In genomic region chr12:95445099-95445498, GRCh38 we compare ENCODE assay signal across 6 cellular contexts. TPM values are rescaled to one million over a fixed set of nuclear protein-coding genes. Genes with fewer than 3 reads are reported as not detected.
DNase-seq lines count a peak whose midpoint lies in the region; ATAC-seq, FAIRE-seq and TF ChIP-seq lines count a peak whose summit lies in the region.
"Not testable (repeated sequence)": the region's sequence is repeated elsewhere in the genome, so short reads cannot be mapped to it uniquely, and the experiment has no call there.

No MANE protein-coding gene starts in this region.

- H3K23ac ChIP-seq in IMR-90 (ENCODE audit: low read depth, low read length), result not testable (repeated sequence)

- ATAC-seq in A549; IMR-90 (ENCODE audit: low read depth); K562; HepG2: not testable (repeated sequence)

- not testable (repeated sequence) for BruUV-seq in IMR-90 (replicated peaks; lab: Mats Ljungman, UMichigan); K562 (replicated peaks; lab: Mats Ljungman, UMichigan); HepG2 (replicated peaks; lab: Mats Ljungman, UMichigan)

- not testable (repeated sequence) for H2BK20ac ChIP-seq in IMR-90 (ENCODE audit: low read depth, low read length)

- not testable (repeated sequence) for TF ChIP-seq POLR2A in A549 (IDR thresholded peaks at IDR 0.05; ENCODE audit: low read length); IMR-90 (IDR thresholded peaks at IDR 0.05; ENCODE audit: low read depth, low read length); K562 (conservative IDR thresholded peaks at IDR 0.05); HepG2 (IDR thresholded peaks at IDR 0.05; ENCODE audit: insufficient read depth in 1 of 2, low read depth in 2 of 2, low read length in 2 of 2)

- POLR2A ChIA-PET in A549 (lab: Yijun Ruan, JAX), result not testable (repeated sequence)
- POLR2A ChIA-PET in IMR-90 (lab: Charles Lee; ENCODE audit: unreplicated experiment), result interaction anchor here (0.5 kb wide), 1 partner anchor 17 kb away, joined by 7 read pairs; no protein-coding TSS in a partner anchor
- POLR2A ChIA-PET in K562 (lab: Yijun Ruan, JAX), result interaction anchor here (0.6 to 1.2 kb wide), 2 partner anchors 9 to 943 kb away, joined by 3 to 4 read pairs; no protein-coding TSS in a partner anchor
- POLR2A ChIA-PET in HepG2 (lab: Yijun Ruan, JAX), result interaction anchor here (3.3 kb wide), 1 partner anchor 29 kb away, joined by 29 read pairs; the partner anchor contains the start of gene METAP2

- H3K79me2 ChIP-seq in K562 (ENCODE audit: control insufficient read depth, insufficient read depth, low read length); HepG2 (ENCODE audit: insufficient read depth, low read length): not testable (repeated sequence)

- not testable (repeated sequence) for H2BK120ac ChIP-seq in IMR-90 (ENCODE audit: low read depth, low read length)

- TF ChIP-seq CTCF in A549 (IDR thresholded peaks at IDR 0.05); IMR-90 (conservative IDR thresholded peaks at IDR 0.05; ENCODE audit: low read depth, low read length); K562 (IDR thresholded peaks at IDR 0.05 in 2 of 3, conservative IDR thresholded peaks at IDR 0.05 in 1 of 3; ENCODE audit: insufficient read depth in 2 of 3, low read depth in 1 of 3, low read length in 3 of 3); endodermal cell (conservative IDR thresholded peaks at IDR 0.05); HepG2 (CRISPR knock-in tag; IDR thresholded peaks at IDR 0.05); progenitor cell of endocrine pancreas (IDR thresholded peaks at IDR 0.05; ENCODE audit: unreplicated experiment): not testable (repeated sequence)

- WGBS in A549 (ENCODE audit: missing lambda C conversion rate), result 25% methylated on average over 4 of the region's 4 CpGs
- no CpG with 5 or more reads among the region's 4 CpGs for WGBS in IMR-90 (ENCODE audit: extremely low coverage in 2 of 2, insufficient read length in 1 of 2), 2 experiments
- 11% methylated on average over 4 of the region's 4 CpGs for WGBS in K562 (ENCODE audit: insufficient coverage, low coverage, missing lambda C conversion rate)
- 87 to 89% methylated on average over 3 to 4 of the region's 4 CpGs for WGBS in endodermal cell (ENCODE audit: insufficient coverage in 1 of 2, insufficient read length in 1 of 2), 2 experiments
- 56% methylated on average over 4 of the region's 4 CpGs for WGBS in HepG2 (ENCODE audit: low lambda C conversion rate)

- H3K79me1 ChIP-seq in IMR-90 (ENCODE audit: low read depth in 1 of 2, low read length in 2 of 2), result not testable (repeated sequence)

- H2AK5ac ChIP-seq in IMR-90 (ENCODE audit: low read depth, low read length), result not testable (repeated sequence)

- H4K91ac ChIP-seq in IMR-90 (ENCODE audit: insufficient read depth, low read depth, low read length), result not testable (repeated sequence)

- H3K27me3 Mint-ChIP-seq in endodermal cell (ENCODE audit: insufficient read depth) (peaks cover 10% of the 10 kb centered on the region), progenitor cell of endocrine pancreas (peaks cover 17% of the 10 kb centered on the region)

- not testable (repeated sequence) for H2AFZ ChIP-seq in IMR-90 (replicated peaks; ENCODE audit: low read length, poor library complexity); K562 (ENCODE audit: low read depth, low read length); HepG2 (ENCODE audit: low read length)

- H3K18ac ChIP-seq in IMR-90 (ENCODE audit: low read depth, low read length), result not testable (repeated sequence)

- CTCF ChIA-PET in A549 (lab: Yijun Ruan, JAX), result interaction anchor here (1.4 kb wide), 1 partner anchor 11 kb away, joined by 3 read pairs; no protein-coding TSS in a partner anchor
- CTCF ChIA-PET in IMR-90 (lab: Yijun Ruan, JAX); K562 (lab: Yijun Ruan, JAX; ENCODE audit: low intra/inter-chr PET ratio); HepG2 (lab: Yijun Ruan, JAX; ENCODE audit: low intra/inter-chr PET ratio, low total read pairs): not testable (repeated sequence)

- H4K20me1 ChIP-seq in IMR-90 (ENCODE audit: insufficient read depth, low read length); K562 (replicated peaks; ENCODE audit: control insufficient read depth, insufficient read depth, low read length); HepG2 (ENCODE audit: insufficient read depth, low read length): not testable (repeated sequence)

- H3K4ac ChIP-seq in IMR-90 (ENCODE audit: low read depth, low read length), result not testable (repeated sequence)

- H3K56ac ChIP-seq in IMR-90 (ENCODE audit: extremely low read depth, insufficient read depth, low read length), result not testable (repeated sequence)

- H3K9ac ChIP-seq in IMR-90 (ENCODE audit: low read depth, low read length); K562 (ENCODE audit: insufficient read depth in 1 of 2, low read depth in 2 of 2, low read length in 2 of 2); endodermal cell (ENCODE audit: extremely low read depth, low read length, poor library complexity, severe bottlenecking); HepG2 (ENCODE audit: insufficient read depth, low read depth, low read length): not testable (repeated sequence)

- not testable (repeated sequence) for H3K9me3 Mint-ChIP-seq in endodermal cell; progenitor cell of endocrine pancreas (ENCODE audit: low read depth)

- TF ChIP-seq RAD21 in A549 (conservative IDR thresholded peaks at IDR 0.05 in 1 of 2, IDR thresholded peaks at IDR 0.05 in 1 of 2); IMR-90 (IDR thresholded peaks at IDR 0.05; ENCODE audit: low read length); K562 (CRISPR knock-in tag; conservative IDR thresholded peaks at IDR 0.05 in 1 of 2, IDR thresholded peaks at IDR 0.05 in 1 of 2); HepG2 (CRISPR knock-in tag; IDR thresholded peaks at IDR 0.05): not testable (repeated sequence)

- not testable (repeated sequence) for H3K4me3 Mint-ChIP-seq in endodermal cell; progenitor cell of endocrine pancreas (ENCODE audit: low read depth)

- not testable (repeated sequence) for H3K4me2 ChIP-seq in A549; IMR-90 (ENCODE audit: low read depth, low read length); K562 (ENCODE audit: insufficient read depth, low read length); HepG2 (ENCODE audit: low read depth, low read length)

- intact Hi-C loops in IMR-90 (cut with micrococcal nuclease); K562 (cut with micrococcal nuclease); HepG2 (cut with micrococcal nuclease; ENCODE audit: unreplicated experiment): not testable (repeated sequence)

- FAIRE-seq in A549 (lab: Jason Lieb, UNC); K562 (lab: Jason Lieb, UNC); HepG2 (lab: Jason Lieb, UNC): not testable (repeated sequence)

- not testable (repeated sequence) for H3K27me3 ChIP-seq in IMR-90 (ENCODE audit: control insufficient read depth, insufficient read depth, low read length); endodermal cell (ENCODE audit: control insufficient read depth, insufficient read depth, low read length, poor library complexity, severe bottlenecking)
- H3K27me3 ChIP-seq in K562 (ENCODE audit: control insufficient read depth in 2 of 2, insufficient read depth in 2 of 2, low read length in 2 of 2) (peaks cover 4 to 11% of the 10 kb centered on the region in 2 experiments; a peak in 4 of 5 replicates), HepG2 (ENCODE audit: control insufficient read depth in 1 of 2, insufficient read depth in 2 of 2, low read length in 2 of 2) (peaks cover 0 to 16% of the 10 kb centered on the region in 2 experiments; a peak in 4 of 5 replicates)

- not testable (repeated sequence) for H2BK5ac ChIP-seq in IMR-90 (ENCODE audit: low read depth, low read length, poor library complexity, severe bottlenecking)

- H3K4me3 ChIP-seq in A549; IMR-90 (ENCODE audit: insufficient read depth, low read depth, low read length); K562; HepG2 (replicated peaks in 1 of 3; ENCODE audit: insufficient read depth in 1 of 3, low read depth in 2 of 3, low read length in 3 of 3): not testable (repeated sequence)
- peak overlapping the region; percentile 56 for H3K4me3 ChIP-seq in endodermal cell (ENCODE audit: low read length)

- not testable (repeated sequence) for H2BK15ac ChIP-seq in IMR-90 (ENCODE audit: low read depth, low read length)

- in situ Hi-C loops in IMR-90 (cut with MboI; ENCODE audit: low sequenced_read_pairs); K562 (cut with MboI); HepG2 (cut with HindIII; ENCODE audit: extremely low pct_ligation_motif_present, low pct_unique_long_range_greater_than_20kb): not testable (repeated sequence)

- H3K9me1 ChIP-seq in IMR-90 (ENCODE audit: insufficient read depth, low read length); K562 (ENCODE audit: control insufficient read depth, insufficient read depth, low read length): not testable (repeated sequence)

- H3K27ac Mint-ChIP-seq in endodermal cell, result not testable (repeated sequence)
- H3K27ac Mint-ChIP-seq in progenitor cell of endocrine pancreas, result peak overlapping the region; percentile 73

- not testable (repeated sequence) for H3K36me3 ChIP-seq in IMR-90 (ENCODE audit: control insufficient read depth, insufficient read depth, low read length); K562 (ENCODE audit: control insufficient read depth, insufficient read depth, low read length); endodermal cell (ENCODE audit: control insufficient read depth, insufficient read depth, low read length); HepG2 (replicated peaks in 1 of 2; ENCODE audit: control insufficient read depth in 1 of 2, insufficient read depth in 2 of 2, low read length in 2 of 2)

- not testable (repeated sequence) for H4K8ac ChIP-seq in IMR-90 (ENCODE audit: low read depth in 2 of 2, low read length in 2 of 2)

- not testable (repeated sequence) for DNase-seq in A549 (ENCODE audit: low read depth in 1 of 2, low spot score in 1 of 2); IMR-90; K562 (ENCODE audit: extremely low read depth in 1 of 4, low spot score in 3 of 4); HepG2 (ENCODE audit: low spot score); progenitor cell of endocrine pancreas (ENCODE audit: low spot score, unreplicated experiment)
- DNase-seq in endodermal cell, result peak; percentile 46

- not testable (repeated sequence) for H3K4me1 ChIP-seq in A549; IMR-90 (ENCODE audit: control insufficient read depth, insufficient read depth, low read length); K562 (replicated peaks in 1 of 2; ENCODE audit: control insufficient read depth in 2 of 2, insufficient read depth in 2 of 2, low read length in 2 of 2); endodermal cell (ENCODE audit: control insufficient read depth, insufficient read depth, low read length)
- peaks cover 26% of the 10 kb centered on the region for H3K4me1 ChIP-seq in HepG2 (ENCODE audit: insufficient read depth, low read length)

- not testable (repeated sequence) for H3K9me3 ChIP-seq in A549; IMR-90 (ENCODE audit: control insufficient read depth, insufficient read depth, low read length); K562 (replicated peaks; ENCODE audit: control insufficient read depth, insufficient read depth, low read depth, low read length); endodermal cell (ENCODE audit: control insufficient read depth, low read length); HepG2 (ENCODE audit: low read length)

- dilution Hi-C loops in IMR-90 (cut with HindIII; ENCODE audit: low sequenced_read_pairs, unreplicated experiment), result not testable (repeated sequence)

- TF ChIP-seq EP300 in A549 (IDR thresholded peaks at IDR 0.05); K562 (IDR thresholded peaks at IDR 0.05; ENCODE audit: low read length); HepG2 (IDR thresholded peaks at IDR 0.05; ENCODE audit: low read depth in 2 of 2, low read length in 2 of 2); HepG2 (CRISPR knock-in tag; IDR thresholded peaks at IDR 0.05; ENCODE audit: borderline replicate concordance): not testable (repeated sequence)

- H2AK9ac ChIP-seq in IMR-90 (replicated peaks; ENCODE audit: low read depth, low read length, poor library complexity), result not testable (repeated sequence)

- H3K27ac ChIP-seq in A549; IMR-90 (ENCODE audit: insufficient read depth, low read length); K562 (ENCODE audit: extremely low read depth, low read depth, low read length); endodermal cell (ENCODE audit: low read depth, low read length); HepG2 (ENCODE audit: extremely low read length, insufficient read depth, low read length): not testable (repeated sequence)

- H3K14ac ChIP-seq in IMR-90 (replicated peaks; ENCODE audit: low read depth, low read length), result not testable (repeated sequence)

- H3K36me3 Mint-ChIP-seq in endodermal cell (ENCODE audit: low read depth); progenitor cell of endocrine pancreas (ENCODE audit: insufficient read depth): not testable (repeated sequence)

- H3K4me1 Mint-ChIP-seq in endodermal cell (peaks cover 65% of the 10 kb centered on the region), progenitor cell of endocrine pancreas (ENCODE audit: low read depth) (peaks cover 41% of the 10 kb centered on the region)

- H4K5ac ChIP-seq in IMR-90 (ENCODE audit: low read depth, low read length), result not testable (repeated sequence)

RNA-seq across cellular contexts. Expression of gene METAP2, which starts 28.9 kb away (rescaled TPM):
- polyA plus RNA-seq in A549 (2011; rRNA removed) (134 and 205 TPM in 2 replicates), A549 (2017; fragmentation: RNase III; extraction: RNeasy Plus Mini Kit Qiagen cat#74134 plus additional on column Dnase treatment) (213 to 241 TPM (median 219 TPM) in 3 replicates), IMR-90 (2012; rRNA removed) (51.7 and 62.5 TPM in 2 replicates), K562 (2011; rRNA removed) (149 and 197 TPM in 2 replicates), K562 (2014; fragmentation: Illumina TruSeq; extraction: Trizol) (195 and 197 TPM in 2 replicates), K562 (2014; fragmentation: Nextera tagmentation; extraction: Ambion mirVana) (100 to 1,000 TPM in 1 of 2 experiments, 10 to 100 TPM in 1; 75.5 to 104 TPM), K562 (2014; rRNA removed) (130 and 164 TPM in 2 replicates), HepG2 (2011; rRNA removed) (45.5 and 67.8 TPM in 2 replicates)
- polyA plus RNA-seq in A549 (2012; cell fraction: cytosol; rRNA removed), result 45.4 and 57.9 TPM in 2 replicates
- polyA plus RNA-seq in A549 (2012; cell fraction: nucleus; rRNA removed), result 13.4 and 20.3 TPM in 2 replicates
- polyA minus RNA-seq in A549 (2011; rRNA and poly(A)+ RNA removed), result 21.8 and 22.7 TPM in 2 replicates
- total RNA-seq in IMR-90 (2012; rRNA removed) (72.9 and 108 TPM in 2 replicates), K562 (2014; rRNA removed) (117 and 161 TPM in 2 replicates), K562 (2014; rRNA removed; fragmentation: Illumina TruSeq; extraction: Trizol) (180 and 219 TPM in 2 replicates), K562 (2015; rRNA removed; fragmentation: Illumina TruSeq; extraction: Trizol) (187 and 205 TPM in 2 replicates), K562 (2021) (107 and 112 TPM in 2 replicates), endodermal cell (100 to 1,000 TPM; 137 to 152 TPM), HepG2 (2016; rRNA removed; fragmentation: Illumina TruSeq; extraction: Trizol) (131 and 204 TPM in 2 replicates), progenitor cell of endocrine pancreas (83.8 and 90.6 TPM in 2 replicates)
- polyA plus RNA-seq in IMR-90 (2012; cell fraction: cytosol; rRNA removed), result 7.0 and 16.0 TPM in 2 replicates
- 2.1 and 22.5 TPM in 2 replicates for polyA plus RNA-seq in IMR-90 (2012; cell fraction: nucleus; rRNA removed; ENCODE audit: low replicate concordance)
- total RNA-seq in K562 (2011; cell fraction: chromatin; rRNA removed; ENCODE audit: low replicate concordance), result 21.0 and 95.6 TPM in 2 replicates
- 17.0 and 24.2 TPM in 2 replicates for total RNA-seq in K562 (2011; cell fraction: nucleolus; rRNA removed)
- total RNA-seq in K562 (2011; cell fraction: nucleoplasm; rRNA removed), result 29.3 and 37.4 TPM in 2 replicates
- polyA plus RNA-seq in K562 (2011; cell fraction: cytosol; rRNA removed), result 26.0 and 50.2 TPM in 2 replicates
- polyA plus RNA-seq in K562 (2011; cell fraction: nucleus; rRNA removed), result 22.9 and 34.9 TPM in 2 replicates
- polyA plus RNA-seq in K562 (2012), result 112 and 123 TPM in 2 replicates
- 157 and 180 TPM in 2 replicates for polyA minus RNA-seq in K562 (2011; rRNA and poly(A)+ RNA removed)
- 36.6 and 38.9 TPM in 2 replicates for polyA minus RNA-seq in K562 (2011; cell fraction: cytosol; rRNA and poly(A)+ RNA removed)
- polyA minus RNA-seq in K562 (2011; cell fraction: nucleus; rRNA and poly(A)+ RNA removed), result 27.7 and 41.0 TPM in 2 replicates
- polyA plus RNA-seq in endodermal cell (2013, experiment 1 of 2), result 121 TPM
- 133 TPM for polyA plus RNA-seq in endodermal cell (2013, experiment 2 of 2)
- total RNA-seq in HepG2 (2016; cell fraction: cytosol; rRNA removed; fragmentation: Illumina TruSeq; extraction: Trizol; ENCODE audit: low read depth), result 21.4 and 23.9 TPM in 2 replicates
- 131 and 201 TPM in 2 replicates for total RNA-seq in HepG2 (2016; cell fraction: insoluble cytoplasmic fraction; rRNA removed; fragmentation: Illumina TruSeq; extraction: Trizol)
- total RNA-seq in HepG2 (2016; cell fraction: membrane; rRNA removed; fragmentation: Illumina TruSeq; extraction: Trizol), result 42.6 and 52.7 TPM in 2 replicates
- total RNA-seq in HepG2 (2016; cell fraction: nucleus; rRNA removed; fragmentation: Illumina TruSeq; extraction: Trizol), result 62.6 and 66.2 TPM in 2 replicates
- 28.2 and 39.5 TPM in 2 replicates for polyA plus RNA-seq in HepG2 (2011; cell fraction: cytosol; rRNA removed)
- polyA plus RNA-seq in HepG2 (2011; cell fraction: nucleus; rRNA removed), result 12.7 and 22.3 TPM in 2 replicates
- polyA plus RNA-seq in HepG2 (2012), result 87.5 and 112 TPM in 2 replicates
- polyA plus RNA-seq in HepG2 (2016; cell fraction: cytosol; fragmentation: Illumina TruSeq; extraction: Trizol; ENCODE audit: low read depth), result 13.5 and 16.5 TPM in 2 replicates
- 213 and 228 TPM in 2 replicates for polyA plus RNA-seq in HepG2 (2016; cell fraction: insoluble cytoplasmic fraction; fragmentation: Illumina TruSeq; extraction: Trizol; ENCODE audit: low read depth)
- polyA plus RNA-seq in HepG2 (2016; cell fraction: membrane; fragmentation: Illumina TruSeq; extraction: Trizol; ENCODE audit: low read depth), result 32.1 and 38.2 TPM in 2 replicates
- polyA plus RNA-seq in HepG2 (2016; cell fraction: nucleus; fragmentation: Illumina TruSeq; extraction: Trizol; ENCODE audit: insufficient read depth, low read depth), result 73.0 and 79.4 TPM in 2 replicates
- polyA minus RNA-seq in HepG2 (2011; rRNA and poly(A)+ RNA removed; ENCODE audit: low replicate concordance), result 12.0 and 19.3 TPM in 2 replicates
- polyA minus RNA-seq in HepG2 (2011; cell fraction: cytosol; rRNA and poly(A)+ RNA removed), result 28.9 and 29.6 TPM in 2 replicates
- 89.4 and 91.0 TPM in 2 replicates for polyA minus RNA-seq in HepG2 (2011; cell fraction: nucleus; rRNA and poly(A)+ RNA removed)
